In the genomic region with DNA sequence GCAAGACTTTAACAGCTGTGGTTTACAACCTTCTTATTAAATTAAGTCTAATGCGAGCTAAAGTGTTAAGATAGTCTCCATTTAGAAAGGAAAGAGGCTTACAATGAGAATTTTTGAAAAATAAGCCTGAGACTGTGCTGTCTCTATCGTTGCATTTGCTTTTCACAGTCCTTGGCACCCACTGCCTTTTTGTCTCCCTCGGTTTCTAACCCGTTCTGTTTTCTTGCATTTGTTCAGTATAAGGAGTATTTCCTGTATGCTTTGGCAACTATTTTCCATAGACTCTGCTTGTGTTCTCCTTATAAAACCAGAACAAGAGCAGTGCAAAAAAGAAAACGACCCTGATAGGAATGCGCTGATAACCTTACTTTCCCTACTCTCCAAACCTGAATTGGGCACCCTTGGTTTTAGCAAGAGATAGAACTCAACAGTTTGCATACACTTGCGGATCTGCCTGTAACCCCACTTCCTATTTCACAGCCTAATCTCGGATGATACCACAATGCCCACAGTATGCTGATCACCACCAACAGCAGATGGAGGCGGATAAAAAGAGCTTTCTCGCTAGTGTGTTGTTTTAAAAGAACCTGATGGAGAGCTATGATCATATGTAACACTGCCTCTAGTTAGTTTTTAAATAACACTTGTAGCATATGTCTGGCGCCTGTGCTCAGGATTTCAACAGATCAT, we compare ENCODE assay signal across 8 cellular contexts. TPM values are rescaled to one million over a fixed set of nuclear protein-coding genes. Genes with fewer than 3 reads are reported as not detected.
DNase-seq lines count a peak whose midpoint lies in the region; TF ChIP-seq lines count a peak whose summit lies in the region.

No MANE protein-coding gene starts in this region.

- H3K4me1 Mint-ChIP-seq in HFFc6 (ENCODE audit: low read depth) (peaks cover 44% of the 10 kb centered on the region), nephron progenitor cell (peaks cover 37% of the 10 kb centered on the region)

- H3K27ac Mint-ChIP-seq in HFFc6 (peak overlapping the region; percentile 92), nephron progenitor cell (no peak overlapping the region)

- TF ChIP-seq CTCF in HFFc6 (IDR thresholded peaks at IDR 0.05) (no peak), nephron progenitor cell (IDR thresholded peaks at IDR 0.05) (no peak)

- H3K27me3 ChIP-seq in SJCRH30: no peaks in the 10 kb centered on the region
- H3K27me3 ChIP-seq in duodenal mucosa (ENCODE audit: control insufficient read depth in 1 of 2, insufficient read depth in 2 of 2, low read length in 2 of 2): no peaks in the 10 kb centered on the region

- peak overlapping the region; percentile 91 to 94 for H3K9ac ChIP-seq in duodenal mucosa (ENCODE audit: low read depth in 1 of 2, low read length in 2 of 2)

- no peaks in the 10 kb centered on the region for H3K36me3 ChIP-seq in SJCRH30
- no peaks in the 10 kb centered on the region for H3K36me3 ChIP-seq in duodenal mucosa (ENCODE audit: control insufficient read depth in 1 of 2, insufficient read depth in 2 of 2, low read length in 2 of 2)

- H3K4me3 ChIP-seq in SJCRH30 (peak overlapping the region; percentile 98), duodenal mucosa (ENCODE audit: low read depth in 1 of 2, low read length in 2 of 2) (peak overlapping the region; percentile 84 to 89)

- H3K4me1 ChIP-seq in SJCRH30 (peaks cover 10% of the 10 kb centered on the region), duodenal mucosa (ENCODE audit: control insufficient read depth in 1 of 2, insufficient read depth in 2 of 2, low read length in 2 of 2) (peaks cover 12 to 21% of the 10 kb centered on the region in 2 donors)

- H3K27me3 Mint-ChIP-seq in HFFc6 (ENCODE audit: insufficient read depth) (no peaks in the 10 kb centered on the region; the same call in none of the 2 replicates), nephron progenitor cell (ENCODE audit: low read depth, poor library complexity) (peaks cover 5% of the 10 kb centered on the region)

- H3K27ac ChIP-seq in SJCRH30 (peak overlapping the region; percentile 63; the same call in 1 of the 2 replicates), duodenal mucosa (ENCODE audit: low read depth, low read length) (peak overlapping the region; percentile 96)

- H3K9me3 ChIP-seq in SJCRH30 (replicated peaks): no peaks in the 10 kb centered on the region
- no peaks in the 10 kb centered on the region for H3K9me3 ChIP-seq in duodenal mucosa (ENCODE audit: control insufficient read depth in 1 of 2, low read length in 2 of 2)

- peak overlapping the region; percentile 92 for H3K4me3 Mint-ChIP-seq in HFFc6
- H3K4me3 Mint-ChIP-seq in nephron progenitor cell: peak overlapping the region; percentile 91

- DNase-seq in NCI-H748 (lab: John Stamatoyannopoulos, UW; ENCODE audit: unreplicated experiment): peak; percentile 16
- DNase-seq in NCI-H748 treated with DMSO at 0.1 percent for 48 hours (lab: John Stamatoyannopoulos, UW): no peak
- no peak for DNase-seq in HFFc6
- peak; percentile 22 to 63 for DNase-seq in SJCRH30
- DNase-seq in nephron progenitor cell: no peak
- no peak for DNase-seq in activated CD4-positive, CD25-positive, alpha-beta regulatory T cell treated with anti-CD3 and anti-CD28 coated beads, Interleukin-2, amount 50 U/mL, for 72 hours
- no peak for DNase-seq in NCI-H1048 (lab: John Stamatoyannopoulos, UW)

- H3K36me3 Mint-ChIP-seq in HFFc6 (ENCODE audit: low read depth): no peaks in the 10 kb centered on the region
- no peaks in the 10 kb centered on the region for H3K36me3 Mint-ChIP-seq in nephron progenitor cell (ENCODE audit: low read depth)

- H3K9me3 Mint-ChIP-seq in HFFc6: no peaks in the 10 kb centered on the region
- H3K9me3 Mint-ChIP-seq in nephron progenitor cell: no peaks in the 10 kb centered on the region

RNA-seq across cellular contexts. Expression of a gene that starts 1.5 kb away (rescaled TPM):
- total RNA-seq in HFFc6 (2021; fragmentation: NEBNext Ultra II Directional; extraction: Animal tissue kit (Norgen Biotek cat#: 25700)): 10 to 100 TPM; 16.0 to 18.9 (median 17.9) TPM
- 45.7 and 47.2 TPM in 2 replicates for total RNA-seq in SJCRH30 (2014; rRNA removed; shearing (Covaris generic))

Comparison
In these comparisons a context has a peak if more than half of its experiments do, and no peak if none do; other contexts are left out.
1. DNase-seq: peak in NCI-H748 (single experiment) and SJCRH30 (2 of 2); none in NCI-H748 treated with DMSO at 0.1 percent for 48 hours (single experiment), HFFc6 (single experiment), nephron progenitor cell (single experiment), activated CD4-positive, CD25-positive, alpha-beta regulatory T cell treated with anti-CD3 and anti-CD28 coated beads, Interleukin-2, amount 50 U/mL, for 72 hours (single experiment) and NCI-H1048 (single experiment).